Comparison of ENCODE assay signal across 8 cellular contexts in genomic region chr15:85794598-85795319, GRCh38. TPM values are rescaled to one million over a fixed set of nuclear protein-coding genes. Genes with fewer than 3 reads are reported as not detected.
A peak's percentile ranks its signal among the peaks of the same experiment; 100 is the strongest.
DNase-seq lines count a peak whose midpoint lies in the region; TF ChIP-seq lines count a peak whose summit lies in the region.

Gene KLHL25 (minus strand): TSS chr15:85794925. CDS start chr15:85769810, 25,115 bp downstream.

- no peak for TF ChIP-seq CTCF in HFFc6 (IDR thresholded peaks at IDR 0.05)
- TF ChIP-seq CTCF in suprapubic skin (IDR thresholded peaks at IDR 0.05): no peak

- peaks cover 24% of the 10 kb centered on the region for H3K4me1 Mint-ChIP-seq in HFFc6 (ENCODE audit: low read depth)

- H3K27ac ChIP-seq in suprapubic skin: peak within 1 kb of the TSS; percentile 86

- in situ Hi-C loops in SK-MEL-5 (cut with HindIII; ENCODE audit: low pct_unique_long_range_greater_than_20kb, low sequenced_read_pairs): no loop called here

- H3K27me3 Mint-ChIP-seq in HFFc6 (ENCODE audit: insufficient read depth): peaks cover 15% of the 10 kb centered on the region

- peak within 1 kb of the TSS; percentile 76 for H3K27ac Mint-ChIP-seq in HFFc6

- no peaks in the 10 kb centered on the region for H3K27me3 ChIP-seq in suprapubic skin

- peak; percentile 22 to 62 for TF ChIP-seq POLR2A in suprapubic skin (IDR thresholded peaks at IDR 0.05)

- H3K4me1 ChIP-seq in suprapubic skin: peaks cover 32% of the 10 kb centered on the region

- H3K9me3 Mint-ChIP-seq in HFFc6: peaks cover 5% of the 10 kb centered on the region; the same call in 1 of the 2 replicates

- DNase-seq in GM04504 (ENCODE audit: low read depth): peak; percentile 85
- DNase-seq in HFFc6: peak; percentile 91
- peak; percentile 96 for DNase-seq in NAMALWA (ENCODE audit: low spot score)
- DNase-seq in SK-MEL-5 (ENCODE audit: low read depth, low spot score): peak; percentile 93
- DNase-seq in activated naive CD4-positive, alpha-beta T cell treated with anti-CD3 and anti-CD28 coated beads, Interleukin-2, amount 50 U/mL, for 16 hours: peak; percentile 92
- DNase-seq in glomerular endothelial cell (ENCODE audit: extremely low read depth, low read depth, low spot score): peak; percentile 52
- DNase-seq in occipital lobe (lab: John Stamatoyannopoulos, UW): peak; percentile 95
- DNase-seq in suprapubic skin (ENCODE audit: low spot score in 2 of 2): peak; percentile 96 to 97

- peak within 1 kb of the TSS; percentile 94 for H3K4me3 Mint-ChIP-seq in HFFc6

- WGBS in suprapubic skin: 0% methylated on average over 3 of the region's 71 CpGs

- no peaks in the 10 kb centered on the region for H3K36me3 Mint-ChIP-seq in HFFc6 (ENCODE audit: low read depth)

- TF ChIP-seq EP300 in suprapubic skin (IDR thresholded peaks at IDR 0.05): no peak

- peak within 1 kb of the TSS; percentile 84 for H3K4me3 ChIP-seq in suprapubic skin

- no peaks in the 10 kb centered on the region for H3K36me3 ChIP-seq in suprapubic skin

- no peaks in the 10 kb centered on the region for H3K9me3 ChIP-seq in suprapubic skin

RNA-seq across cellular contexts. Expression of gene KLHL25, which starts in this region (rescaled TPM):
- 1 to 10 TPM; 2.2 to 3.2 (median 2.5) TPM for total RNA-seq in HFFc6 (2021; fragmentation: NEBNext Ultra II Directional; extraction: Animal tissue kit (Norgen Biotek cat#: 25700))
- 1.5 and 2.4 TPM in 2 replicates for total RNA-seq in SK-MEL-5 (2014; rRNA removed; shearing (Covaris generic))
- polyA plus RNA-seq in SK-MEL-5 (2015; cell fraction: cytosol; rRNA removed): 4.2 and 6.4 TPM in 2 replicates
- 4.1 and 7.4 TPM in 2 replicates for polyA plus RNA-seq in SK-MEL-5 (2015; cell fraction: nucleus; rRNA removed)
- total RNA-seq in glomerular endothelial cell (5.9 and 10.3 TPM in 2 replicates), occipital lobe (32.3 TPM), suprapubic skin (10 to 100 TPM; 14.4 to 24.8 (median 18.5) TPM)

Comparison
In these comparisons a context has a peak if more than half of its experiments do, and no peak if none do; other contexts are left out.
1. Peak in every context shown above with its lines: DNase-seq, H3K4me3 ChIP-seq and H3K27ac ChIP-seq.